8 cellular contexts compared by ENCODE assay signal in genomic region chr6:63635563-63636515, GRCh38. TPM values are rescaled to one million over a fixed set of nuclear protein-coding genes. Genes with fewer than 3 reads are reported as not detected.
DNase-seq lines count a peak whose midpoint lies in the region; ATAC-seq and TF ChIP-seq lines count a peak whose summit lies in the region.

Gene PHF3 (plus strand): TSS chr6:63635802. CDS start chr6:63646552, 10,750 bp downstream.

- H3K27ac Mint-ChIP-seq in T-helper 1 cell treated with Interleukin-12 subunit alpha and Interleukin-12 subunit beta and Interleukin-4 antibody, amounts not matched to agents 30 μg/mL and 1 μg/mL, for 36 hours: peak within 1 kb of the TSS; percentile 97
- H3K27ac Mint-ChIP-seq in progenitor cell of endocrine pancreas: peak within 1 kb of the TSS; percentile 100

- H3K27me3 Mint-ChIP-seq in T-helper 1 cell treated with Interleukin-12 subunit alpha and Interleukin-12 subunit beta and Interleukin-4 antibody, amounts not matched to agents 30 μg/mL and 1 μg/mL, for 36 hours (ENCODE audit: low read depth): no peaks in the 10 kb centered on the region
- no peaks in the 10 kb centered on the region for H3K27me3 Mint-ChIP-seq in progenitor cell of endocrine pancreas

- intact Hi-C loops in left cardiac atrium (cut with DNase I): loop anchor here in 1 of 2 donors (10.0 kb wide), 1 partner anchor 61 kb away; the partner anchor contains the start of genes LOC128125822 and PTP4A1

- H3K4me3 Mint-ChIP-seq in T-helper 1 cell treated with Interleukin-12 subunit alpha and Interleukin-12 subunit beta and Interleukin-4 antibody, amounts not matched to agents 30 μg/mL and 1 μg/mL, for 36 hours: peak within 1 kb of the TSS; percentile 99
- peak within 1 kb of the TSS; percentile 96 for H3K4me3 Mint-ChIP-seq in progenitor cell of endocrine pancreas (ENCODE audit: low read depth)

- DNase-seq in NCI-H1694 treated with DMSO at 0.1 percent for 48 hours (lab: John Stamatoyannopoulos, UW) (peak; percentile 76), amniotic stem cell (lab: John Stamatoyannopoulos, UW) (peak; percentile 51), left cardiac atrium (peak; percentile 94), progenitor cell of endocrine pancreas (ENCODE audit: low spot score, unreplicated experiment) (peak; percentile 85), ureter (ENCODE audit: low spot score) (peak; percentile 88)

- H3K4me1 Mint-ChIP-seq in T-helper 1 cell treated with Interleukin-12 subunit alpha and Interleukin-12 subunit beta and Interleukin-4 antibody, amounts not matched to agents 30 μg/mL and 1 μg/mL, for 36 hours (ENCODE audit: low read depth): peaks cover 36% of the 10 kb centered on the region
- peaks cover 33% of the 10 kb centered on the region for H3K4me1 Mint-ChIP-seq in progenitor cell of endocrine pancreas (ENCODE audit: low read depth)

- peak; percentile 22 for TF ChIP-seq CTCF in progenitor cell of endocrine pancreas (IDR thresholded peaks at IDR 0.05; ENCODE audit: unreplicated experiment)

- H3K9me3 Mint-ChIP-seq in T-helper 1 cell treated with Interleukin-12 subunit alpha and Interleukin-12 subunit beta and Interleukin-4 antibody, amounts not matched to agents 30 μg/mL and 1 μg/mL, for 36 hours: no peaks in the 10 kb centered on the region
- H3K9me3 Mint-ChIP-seq in progenitor cell of endocrine pancreas (ENCODE audit: low read depth): no peaks in the 10 kb centered on the region

- ATAC-seq in GM18498 (IDR thresholded peaks at IDR 0.05; ENCODE audit: unreplicated experiment) (peak; percentile 90), HG02885 (IDR thresholded peaks at IDR 0.05; ENCODE audit: poor library complexity, unreplicated experiment) (peak; percentile 87), left cardiac atrium (peak; percentile 95 to 98)

- H3K36me3 Mint-ChIP-seq in T-helper 1 cell treated with Interleukin-12 subunit alpha and Interleukin-12 subunit beta and Interleukin-4 antibody, amounts not matched to agents 30 μg/mL and 1 μg/mL, for 36 hours (ENCODE audit: low read depth): peaks cover 2% of the 10 kb centered on the region
- H3K36me3 Mint-ChIP-seq in progenitor cell of endocrine pancreas (ENCODE audit: insufficient read depth): no peaks in the 10 kb centered on the region

RNA-seq across cellular contexts. Expression of gene PHF3, which starts in this region (rescaled TPM):
- total RNA-seq in left cardiac atrium (10 to 100 TPM; 30.8 to 35.3 TPM), progenitor cell of endocrine pancreas (61.6 and 64.1 TPM in 2 replicates), ureter (63.8 TPM)

Comparison
In these comparisons a context has a peak if more than half of its experiments do, and no peak if none do; other contexts are left out.
1. Peak in every context shown above with its lines: DNase-seq and ATAC-seq.